In the genomic region with DNA sequence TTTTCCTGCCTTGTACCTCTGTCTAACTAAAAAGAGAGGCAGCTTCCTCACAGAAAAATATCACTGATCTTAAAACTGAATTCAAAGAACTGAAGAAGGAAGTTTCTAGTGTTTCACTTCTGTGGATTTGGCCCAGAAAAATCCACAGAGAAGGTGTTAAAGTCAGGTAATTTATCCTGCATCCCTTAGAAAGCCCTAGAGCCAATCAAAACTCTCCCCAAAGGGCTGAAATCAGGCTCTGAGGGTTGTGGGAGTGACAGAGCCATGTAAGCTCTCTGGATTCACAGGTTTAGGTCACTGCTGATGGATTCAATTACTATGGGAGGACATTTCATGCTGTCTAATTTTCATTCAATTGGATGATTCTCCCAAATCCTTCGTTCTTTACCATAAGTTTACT, we compare ENCODE assay signal across 18 cellular contexts.
"Had no signal": no experiment of that assay in that cellular context is flagged by ENCODE, and none has a peak within 500 bp of the region (broad histone marks: within the 10 kb centered on the region; RNA-seq: fewer than 3 reads in every experiment).

No MANE protein-coding gene starts in this region.

- H3K27ac Mint-ChIP-seq: activated CD8-positive, alpha-beta T cell treated with anti-CD3 and anti-CD28 coated beads, Interleukin-2, amount 10 ng/mL, durations not matched to agents 7 days and 5 days; T-helper 1 cell treated with Interleukin-12 subunit alpha and Interleukin-12 subunit beta and Interleukin-4 antibody, amounts not matched to agents 30 μg/mL and 1 μg/mL, for 36 hours; type B pancreatic cell had no signal

- DNase-seq: activated CD8-positive, alpha-beta memory T cell treated with anti-CD3 and anti-CD28 coated beads, Interleukin-2, amount 50 U/mL, for 4 hours; activated CD8-positive, alpha-beta T cell treated with anti-CD3 and anti-CD28 coated beads, Interleukin-2, amount 10 ng/mL, durations not matched to agents 7 days and 5 days; activated naive CD4-positive, alpha-beta T cell; aorta; cerebellar nuclear complex; effector memory CD4-positive, alpha-beta T cell; foreskin melanocyte; heart right ventricle; naive B cell; pancreas; stimulated activated CD4-positive, alpha-beta T cell treated with anti-CD3 and anti-CD28 coated beads, Interleukin-1b, Interleukin-23, amount 100 ng/mL, for 48 hours; stimulated activated naive CD8-positive, alpha-beta T cell treated with anti-CD3 and anti-CD28 coated beads, Interleukin-15, amount 100 ng/mL, for 72 hours; WERI-Rb-1 had no signal

- H3K27ac ChIP-seq: breast epithelium, epithelial cell of prostate, heart right ventricle, pancreas, WERI-Rb-1 had no signal

- H3K4me1 ChIP-seq: breast epithelium, pancreas had no signal

- H3K27me3 ChIP-seq: breast epithelium had no signal

- H3K36me3 ChIP-seq: breast epithelium, heart right ventricle, pancreas, WERI-Rb-1 had no signal

- FAIRE-seq: pancreas had no signal

- H3K9me3 Mint-ChIP-seq: naive B cell; stimulated activated naive CD8-positive, alpha-beta T cell treated with anti-CD3 and anti-CD28 coated beads, Interleukin-15, amount 100 ng/mL, for 72 hours; T-helper 1 cell treated with Interleukin-12 subunit alpha and Interleukin-12 subunit beta and Interleukin-4 antibody, amounts not matched to agents 30 μg/mL and 1 μg/mL, for 36 hours; type B pancreatic cell had no signal

- H3K36me3 Mint-ChIP-seq: naive B cell, type B pancreatic cell had no signal

- H3K9me3 ChIP-seq: breast epithelium, heart right ventricle, pancreas had no signal

- H3K4me3 ChIP-seq: breast epithelium, heart right ventricle, pancreas had no signal

- H3K4me3 Mint-ChIP-seq: activated CD8-positive, alpha-beta T cell treated with anti-CD3 and anti-CD28 coated beads, Interleukin-2, amount 10 ng/mL, durations not matched to agents 7 days and 5 days; naive B cell; T-helper 1 cell treated with Interleukin-12 subunit alpha and Interleukin-12 subunit beta and Interleukin-4 antibody, amounts not matched to agents 30 μg/mL and 1 μg/mL, for 36 hours had no signal

- ATAC-seq: activated CD8-positive, alpha-beta T cell treated with anti-CD3 and anti-CD28 coated beads, Interleukin-2, amount 10 ng/mL, durations not matched to agents 7 days and 5 days; heart right ventricle; left lobe of liver; pancreas; stimulated activated naive CD8-positive, alpha-beta T cell treated with anti-CD3 and anti-CD28 coated beads, Interleukin-15, amount 100 ng/mL, for 72 hours had no signal
